In the genomic region with DNA sequence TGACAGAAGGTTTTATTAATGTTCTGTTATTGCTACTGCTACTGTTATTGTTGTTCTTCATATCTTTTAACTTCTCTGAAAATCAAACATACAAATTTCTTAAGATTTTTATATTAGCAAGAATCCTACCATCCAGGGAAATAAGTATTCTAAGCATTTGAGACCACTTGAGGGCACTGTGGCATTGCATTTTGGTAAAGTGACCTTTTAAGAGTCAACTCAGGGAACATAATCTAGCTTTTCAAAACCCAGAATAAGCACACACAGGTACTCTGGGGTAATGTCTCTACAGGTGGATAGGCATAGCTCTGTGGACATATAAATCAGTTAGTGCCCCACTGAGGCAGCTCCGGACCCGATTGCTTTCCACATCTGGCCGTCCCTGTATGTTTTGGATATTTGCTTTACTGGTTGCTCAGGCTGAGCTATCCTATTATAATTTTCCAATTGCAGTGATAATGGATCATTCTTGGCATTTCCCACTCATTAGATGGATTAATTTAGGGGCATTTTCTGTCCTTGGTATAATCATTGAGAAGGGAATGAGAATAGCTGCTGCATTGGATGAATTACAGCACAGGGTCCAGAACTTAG, we compare ENCODE assay signal across 8 cellular contexts.
DNase-seq lines count a peak whose midpoint lies in the region; ATAC-seq and TF ChIP-seq lines count a peak whose summit lies in the region.

No MANE protein-coding gene starts in this region.

- intact Hi-C loops in stomach (cut with DNase I; ENCODE audit: low total_unique reads): no loop called here
- intact Hi-C loops in posterior vena cava (cut with DNase I): no loop called here

- H3K4me3 ChIP-seq in GM23248 (no peak overlapping the region), coronary artery (no peak overlapping the region), stomach (no peak overlapping the region)

- no peak overlapping the region for H3K27ac ChIP-seq in GM23248
- H3K27ac ChIP-seq in coronary artery: no peak overlapping the region
- no peak overlapping the region for H3K27ac ChIP-seq in stomach

- 48 to 51% methylated on average over 3 of the region's 3 CpGs for WGBS in GM23248 (ENCODE audit: low coverage in 1 of 2, low lambda C conversion rate in 2 of 2, missing lambda C conversion rate in 2 of 2), 2 experiments
- 39 to 56% (median 52%) methylated on average over 3 of the region's 3 CpGs for WGBS in stomach, 5 donors

- DNase-seq in GM23248: peak; percentile 61
- DNase-seq in NCI-H524 (lab: John Stamatoyannopoulos, UW): peak; percentile 57 to 73
- DNase-seq in coronary artery (ENCODE audit: low spot score): no peak
- DNase-seq in mucosa of gallbladder (ENCODE audit: low spot score): peak; percentile 13
- no peak for DNase-seq in stomach
- DNase-seq in posterior vena cava (ENCODE audit: low spot score): no peak
- DNase-seq in activated effector memory CD4-positive, alpha-beta T cell treated with anti-CD3 and anti-CD28 coated beads, Interleukin-2, amount 50 U/mL, for 16 hours: no peak

- no peaks in the 10 kb centered on the region for H3F3A ChIP-seq in GM23248 (ENCODE audit: insufficient read depth)

- H3K9ac ChIP-seq in GM23248: no peak overlapping the region

- TF ChIP-seq CTCF in coronary artery (IDR thresholded peaks at IDR 0.05) (peak; percentile 30), stomach (IDR thresholded peaks at IDR 0.05) (peak in 2 of 7 experiments; percentile 23 to 30)

- no peaks in the 10 kb centered on the region for H3K27me3 ChIP-seq in GM23248 (replicated peaks; ENCODE audit: insufficient read depth)
- no peaks in the 10 kb centered on the region for H3K27me3 ChIP-seq in stomach

- H3K9me2 ChIP-seq in GM23248 (ENCODE audit: insufficient read depth): no peaks in the 10 kb centered on the region

- no peaks in the 10 kb centered on the region for H3K9me3 ChIP-seq in GM23248 (ENCODE audit: low read depth)
- no peaks in the 10 kb centered on the region for H3K9me3 ChIP-seq in stomach

- in situ Hi-C loops in GM23248 (cut with MboI): loop anchor here (10.0 to 25.0 kb wide), 3 partner anchors 1001 to 1653 kb away; no protein-coding TSS in a partner anchor

- no peaks in the 10 kb centered on the region for H4K20me1 ChIP-seq in GM23248 (ENCODE audit: insufficient read depth)

- no peak for ATAC-seq in GM18502 (IDR thresholded peaks at IDR 0.05; ENCODE audit: poor library complexity, unreplicated experiment)

- H3K4me1 ChIP-seq in GM23248 (ENCODE audit: insufficient read depth): no peaks in the 10 kb centered on the region
- no peaks in the 10 kb centered on the region for H3K4me1 ChIP-seq in stomach

- H3K4me2 ChIP-seq in GM23248 (ENCODE audit: unreplicated experiment): no peak overlapping the region

- no peak overlapping the region for H2AFZ ChIP-seq in GM23248

- TF ChIP-seq POLR2A in stomach (IDR thresholded peaks at IDR 0.05): no peak

- no peak for TF ChIP-seq EP300 in stomach (IDR thresholded peaks at IDR 0.05)

- no peaks in the 10 kb centered on the region for H3K79me2 ChIP-seq in GM23248 (ENCODE audit: insufficient read depth)

- H3K36me3 ChIP-seq in GM23248 (ENCODE audit: low read depth) (no peaks in the 10 kb centered on the region), stomach (no peaks in the 10 kb centered on the region)

Comparison
In these comparisons a context has a peak if more than half of its experiments do, and no peak if none do; other contexts are left out.
1. DNase-seq: peak in GM23248 (single experiment), NCI-H524 (2 of 2) and mucosa of gallbladder (single experiment); none in coronary artery (single experiment), stomach (single experiment), posterior vena cava (single experiment) and activated effector memory CD4-positive, alpha-beta T cell treated with anti-CD3 and anti-CD28 coated beads, Interleukin-2, amount 50 U/mL, for 16 hours (single experiment).